In the genomic region with DNA sequence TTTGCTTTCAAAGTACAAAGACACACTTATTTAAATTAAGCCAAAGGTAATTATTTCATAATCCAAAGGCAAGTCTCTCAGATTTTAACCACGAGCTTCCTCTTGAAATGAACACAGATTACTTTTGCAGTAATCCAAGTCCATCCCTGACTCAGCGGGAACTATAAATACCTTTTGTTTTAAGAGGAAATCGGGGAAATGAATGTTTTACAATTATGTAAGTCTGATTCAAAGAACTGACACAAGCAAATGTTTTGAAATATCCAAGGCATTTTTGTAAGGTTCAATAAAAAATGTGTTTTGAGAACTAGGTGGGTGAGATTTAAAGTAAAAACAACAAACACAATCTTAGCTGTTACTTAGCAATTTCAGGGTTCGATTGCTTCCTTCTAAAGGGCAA, we compare ENCODE assay signal across 11 cellular contexts.
A peak's percentile ranks its signal among the peaks of the same experiment; 100 is the strongest.
DNase-seq lines count a peak whose midpoint lies in the region; ATAC-seq and TF ChIP-seq lines count a peak whose summit lies in the region.
"Had no signal": no experiment of that assay in that cellular context is flagged by ENCODE, and none has a peak within 500 bp of the region (broad histone marks: within the 10 kb centered on the region; RNA-seq: fewer than 3 reads in every experiment).

No MANE protein-coding gene starts in this region.

- no peaks in the 10 kb centered on the region for H3K9me3 Mint-ChIP-seq in CD4-positive, alpha-beta memory T cell

- H3K9ac ChIP-seq in parathyroid adenoma: no peak overlapping the region

- H3K79me2 ChIP-seq in parathyroid adenoma: peaks cover 8% of the 10 kb centered on the region

- H2AFZ ChIP-seq in parathyroid adenoma: peak overlapping the region; percentile 31

- no peak for TF ChIP-seq CTCF in parathyroid adenoma (IDR thresholded peaks at IDR 0.05)

- peak overlapping the region; percentile 69 for H3K4me2 ChIP-seq in parathyroid adenoma (ENCODE audit: low read length)

- no peaks in the 10 kb centered on the region for H3K27me3 ChIP-seq in CD4-positive, alpha-beta memory T cell (ENCODE audit: insufficient read depth, low read length)
- H3K27me3 ChIP-seq in parathyroid adenoma (ENCODE audit: control insufficient read depth, insufficient read depth, low read length): no peaks in the 10 kb centered on the region

- H3K4me1 ChIP-seq in CD4-positive, alpha-beta memory T cell (ENCODE audit: insufficient read depth, low read length): peaks cover 22% of the 10 kb centered on the region
- H3K4me1 ChIP-seq in parathyroid adenoma: peaks cover 13% of the 10 kb centered on the region

- peak overlapping the region in 2 of 8 donors; percentile 28 to 60 for H3K4me3 Mint-ChIP-seq in CD4-positive, alpha-beta memory T cell

- CTCF ChIA-PET in CD4-positive, alpha-beta memory T cell (lab: Charles Lee; ENCODE audit: partially characterized antibody): no interaction called here

- H3K27me3 Mint-ChIP-seq in CD4-positive, alpha-beta memory T cell: no peaks in the 10 kb centered on the region

- no peak overlapping the region for H3K27ac ChIP-seq in CD4-positive, alpha-beta memory T cell (ENCODE audit: low read depth, low read length)
- peak overlapping the region; percentile 94 for H3K27ac ChIP-seq in parathyroid adenoma

- peaks cover 27 to 41% of the 10 kb centered on the region in 2 donors for H3K36me3 Mint-ChIP-seq in CD4-positive, alpha-beta memory T cell

- H3K9me3 ChIP-seq in CD4-positive, alpha-beta memory T cell (ENCODE audit: control insufficient read depth in 1 of 2, low read length in 2 of 2): no peaks in the 10 kb centered on the region
- H3K9me3 ChIP-seq in parathyroid adenoma (ENCODE audit: control insufficient read depth, low read length): no peaks in the 10 kb centered on the region

- no peak overlapping the region for H3K4me3 ChIP-seq in CD4-positive, alpha-beta memory T cell (ENCODE audit: low read length in 2 of 2)
- H3K4me3 ChIP-seq in parathyroid adenoma (ENCODE audit: low read depth, low read length): peak overlapping the region; percentile 36

- POLR2A ChIA-PET in CD4-positive, alpha-beta memory T cell (lab: Charles Lee; ENCODE audit: partially characterized antibody): interaction anchor here (0.7 kb wide), 1 partner anchor 194 kb away, joined by 3 read pairs; no protein-coding TSS in a partner anchor

- peaks cover 32 to 52% (median 36%) of the 10 kb centered on the region in 4 donors for H3K4me1 Mint-ChIP-seq in CD4-positive, alpha-beta memory T cell

- no peaks in the 10 kb centered on the region for H3K36me3 ChIP-seq in CD4-positive, alpha-beta memory T cell (ENCODE audit: insufficient read depth, low read length)
- H3K36me3 ChIP-seq in parathyroid adenoma (ENCODE audit: control insufficient read depth, insufficient read depth, low read length): no peaks in the 10 kb centered on the region

- no peak for DNase-seq in CD4-positive, alpha-beta memory T cell
- DNase-seq in MV-4-11 (lab: John Stamatoyannopoulos, UW): peak; percentile 67
- peak; percentile 41 to 70 for DNase-seq in dermis microvascular lymphatic vessel endothelial cell (ENCODE audit: low read depth in 2 of 2)
- DNase-seq in SHP77 (lab: John Stamatoyannopoulos, UW): no peak
- no peak for DNase-seq in NCI-H1436 treated with DMSO at 0.1 percent for 48 hours (lab: John Stamatoyannopoulos, UW)
- no peak for DNase-seq in DMS153 (lab: John Stamatoyannopoulos, UW)
- DNase-seq: effector memory CD4-positive, alpha-beta T cell; NCI-H1417 treated with DMSO at 0.1 percent for 48 hours; nucleus accumbens had no signal

- ATAC-seq in GM18511 (IDR thresholded peaks at IDR 0.05; ENCODE audit: unreplicated experiment): no peak

- intact Hi-C loops in CD4-positive, alpha-beta memory T cell (cut with micrococcal nuclease): no loop called here

- H3K27ac Mint-ChIP-seq in CD4-positive, alpha-beta memory T cell: peak overlapping the region in 5 of 7 donors; percentile 5 to 84 (median 38)

Comparison
In these comparisons a context has a peak if more than half of its experiments do, and no peak if none do; other contexts are left out.
1. DNase-seq: peak in MV-4-11 (single experiment) and dermis microvascular lymphatic vessel endothelial cell (2 of 2); none in CD4-positive, alpha-beta memory T cell (0 of 5), SHP77 (0 of 2), NCI-H1436 treated with DMSO at 0.1 percent for 48 hours (single experiment) and DMS153 (single experiment).